In the genomic region with DNA sequence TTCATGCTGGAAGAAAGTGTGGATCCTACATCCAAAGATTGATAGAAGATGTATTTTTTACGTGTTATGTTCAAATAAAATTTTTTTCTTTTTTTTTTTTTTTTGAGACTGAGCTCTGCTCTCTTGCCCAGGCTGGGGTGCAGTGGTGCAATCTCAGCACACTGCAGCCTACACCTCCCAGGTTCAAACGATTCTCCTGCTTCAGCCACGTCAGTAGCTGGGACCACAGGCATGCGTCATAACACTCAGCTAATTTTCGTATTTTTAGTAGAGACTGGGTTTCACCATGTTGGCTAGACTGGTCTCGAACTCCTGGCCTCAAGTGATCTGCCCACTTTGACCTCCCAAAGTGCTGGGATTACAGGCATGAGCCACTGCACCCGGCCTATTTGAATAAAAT, we compare ENCODE assay signal across 24 cellular contexts.
A peak's percentile ranks its signal among the peaks of the same experiment; 100 is the strongest.
DNase-seq lines count a peak whose midpoint lies in the region; ATAC-seq and TF ChIP-seq lines count a peak whose summit lies in the region.
"Had no signal": no experiment of that assay in that cellular context is flagged by ENCODE, and none has a peak within 500 bp of the region (broad histone marks: within the 10 kb centered on the region; RNA-seq: fewer than 3 reads in every experiment).

No MANE protein-coding gene starts in this region.

- H2AFZ ChIP-seq in DND-41 (ENCODE audit: low read depth, low read length), result no peak overlapping the region

- H3K27ac Mint-ChIP-seq in activated naive CD4-positive, alpha-beta T cell treated with anti-CD3 and anti-CD28 coated beads, Interleukin-2, amount 10 ng/mL, durations not matched to agents 7 days and 5 days, result peak overlapping the region; percentile 91
- peak overlapping the region; percentile 86 for H3K27ac Mint-ChIP-seq in T-helper 17 cell
- peak overlapping the region; percentile 70 for H3K27ac Mint-ChIP-seq in stimulated activated effector memory CD8-positive, alpha-beta T cell treated with anti-CD3 and anti-CD28 coated beads, Interleukin-12 subunit alpha, Interleukin-12 subunit beta, amount 100 ng/mL, for 72 hours

- TF ChIP-seq CTCF in DND-41 (IDR thresholded peaks at IDR 0.05; ENCODE audit: borderline replicate concordance, extremely low read depth, low read length, poor library complexity, severe bottlenecking), result no peak
- TF ChIP-seq CTCF in colonic mucosa (IDR thresholded peaks at IDR 0.05), result no peak

- intact Hi-C loops in colonic mucosa (cut with DNase I), result no loop called here

- 0 out of 2 replicates have a peak overlapping the region, but pooled peaks have one; percentile 41 for H3K9ac ChIP-seq in DND-41 (ENCODE audit: low read depth, low read length)
- H3K9ac ChIP-seq in colonic mucosa (ENCODE audit: low read depth in 2 of 2, low read length in 2 of 2), result no peak overlapping the region
- H3K9ac ChIP-seq: BLaER1 treated with 17β-estradiol and CSF1 and Interleukin-3, amounts not matched to agents 10 nM and 100 nM had no signal

- no peak for DNase-seq in activated naive CD4-positive, alpha-beta T cell treated with anti-CD3 and anti-CD28 coated beads, Interleukin-2, amount 10 ng/mL, durations not matched to agents 7 days and 5 days
- DNase-seq in activated naive CD4-positive, alpha-beta T cell (lab: John Stamatoyannopoulos, UW), result no peak
- DNase-seq in DND-41 (no peak), T-helper 17 cell (no peak), colonic mucosa (no peak)
- no peak for DNase-seq in stimulated activated effector memory CD8-positive, alpha-beta T cell treated with anti-CD3 and anti-CD28 coated beads, Interleukin-12 subunit alpha, Interleukin-12 subunit beta, amount 100 ng/mL, for 72 hours (ENCODE audit: low spot score in 2 of 2)
- DNase-seq: DMS79 treated with DMSO at 0.1 percent for 48 hours, GF-D8, H7, kidney glomerular epithelial cell, midbrain, naive B cell, NCI-H1436 treated with DMSO at 0.1 percent for 48 hours, occipital lobe, Peyer's patch, psoas muscle, SHP77, T1000, transverse colon, WERI-Rb-1 had no signal

- peaks cover 85% of the 10 kb centered on the region for H3K79me2 ChIP-seq in DND-41 (ENCODE audit: insufficient read depth, low read length)

- no peak overlapping the region for H3K4me3 ChIP-seq in DND-41 (ENCODE audit: low read depth in 1 of 2, low read length in 2 of 2)
- no peak overlapping the region for H3K4me3 ChIP-seq in colonic mucosa
- H3K4me3 ChIP-seq: BLaER1 treated with 17β-estradiol and CSF1 and Interleukin-3, amounts not matched to agents 10 nM and 100 nM; gastroesophageal sphincter; Peyer's patch; psoas muscle; transverse colon had no signal

- H3K4me2 ChIP-seq in DND-41 (ENCODE audit: insufficient read depth, low read length), result 0 out of 2 replicates have a peak overlapping the region, but pooled peaks have one; percentile 55

- H3K27ac ChIP-seq in DND-41 (ENCODE audit: low read length) (peak overlapping the region; percentile 95), colonic mucosa (no peak overlapping the region)
- H3K27ac ChIP-seq: BLaER1 treated with 17β-estradiol and CSF1 and Interleukin-3, amounts not matched to agents 10 nM and 100 nM; gastroesophageal sphincter; Peyer's patch; psoas muscle; transverse colon; WERI-Rb-1 had no signal

- H3K9me3 Mint-ChIP-seq in activated naive CD4-positive, alpha-beta T cell treated with anti-CD3 and anti-CD28 coated beads, Interleukin-2, amount 10 ng/mL, durations not matched to agents 7 days and 5 days, result peaks cover 10% of the 10 kb centered on the region
- H3K9me3 Mint-ChIP-seq in stimulated activated effector memory CD8-positive, alpha-beta T cell treated with anti-CD3 and anti-CD28 coated beads, Interleukin-12 subunit alpha, Interleukin-12 subunit beta, amount 100 ng/mL, for 72 hours, result peaks cover 3% of the 10 kb centered on the region
- H3K9me3 Mint-ChIP-seq: IgD-negative memory B cell had no signal

- no peaks in the 10 kb centered on the region for H4K20me1 ChIP-seq in DND-41 (ENCODE audit: insufficient read depth, low read length)
- H4K20me1 ChIP-seq: BLaER1 treated with 17β-estradiol and CSF1 and Interleukin-3, amounts not matched to agents 10 nM and 100 nM had no signal

- H3K27me3 ChIP-seq in DND-41 (ENCODE audit: insufficient read depth, low read length, poor library complexity) (no peaks in the 10 kb centered on the region), colonic mucosa (no peaks in the 10 kb centered on the region)
- H3K27me3 ChIP-seq: BLaER1 treated with 17β-estradiol and CSF1 and Interleukin-3, amounts not matched to agents 10 nM and 100 nM; gastroesophageal sphincter; Peyer's patch; transverse colon had no signal

- H3K36me3 ChIP-seq in DND-41 (ENCODE audit: insufficient read depth, low read length) (peaks cover 8% of the 10 kb centered on the region; the same call in 1 of the 2 replicates), colonic mucosa (no peaks in the 10 kb centered on the region)
- H3K36me3 ChIP-seq: gastroesophageal sphincter, Peyer's patch, transverse colon, WERI-Rb-1 had no signal

- H3K4me1 ChIP-seq in DND-41 (ENCODE audit: insufficient read depth, low read length) (peaks cover 98% of the 10 kb centered on the region), colonic mucosa (no peaks in the 10 kb centered on the region)

- H3K36me3 Mint-ChIP-seq in activated naive CD4-positive, alpha-beta T cell treated with anti-CD3 and anti-CD28 coated beads, Interleukin-2, amount 10 ng/mL, durations not matched to agents 7 days and 5 days, result peaks cover 35% of the 10 kb centered on the region
- no peaks in the 10 kb centered on the region for H3K36me3 Mint-ChIP-seq in T-helper 17 cell (ENCODE audit: low read depth)
- no peaks in the 10 kb centered on the region for H3K36me3 Mint-ChIP-seq in stimulated activated effector memory CD8-positive, alpha-beta T cell treated with anti-CD3 and anti-CD28 coated beads, Interleukin-12 subunit alpha, Interleukin-12 subunit beta, amount 100 ng/mL, for 72 hours
- H3K36me3 Mint-ChIP-seq: naive B cell had no signal

- no peak overlapping the region for H3K4me3 Mint-ChIP-seq in activated naive CD4-positive, alpha-beta T cell treated with anti-CD3 and anti-CD28 coated beads, Interleukin-2, amount 10 ng/mL, durations not matched to agents 7 days and 5 days
- H3K4me3 Mint-ChIP-seq in T-helper 17 cell, result peak overlapping the region; percentile 36
- no peak overlapping the region for H3K4me3 Mint-ChIP-seq in stimulated activated effector memory CD8-positive, alpha-beta T cell treated with anti-CD3 and anti-CD28 coated beads, Interleukin-12 subunit alpha, Interleukin-12 subunit beta, amount 100 ng/mL, for 72 hours
- H3K4me3 Mint-ChIP-seq: naive B cell had no signal

- H3K27me3 Mint-ChIP-seq in activated naive CD4-positive, alpha-beta T cell treated with anti-CD3 and anti-CD28 coated beads, Interleukin-2, amount 10 ng/mL, durations not matched to agents 7 days and 5 days, result no peaks in the 10 kb centered on the region
- H3K27me3 Mint-ChIP-seq in T-helper 17 cell, result no peaks in the 10 kb centered on the region
- H3K27me3 Mint-ChIP-seq: IgD-negative memory B cell, naive B cell had no signal

- peaks cover 77% of the 10 kb centered on the region for H3K4me1 Mint-ChIP-seq in activated naive CD4-positive, alpha-beta T cell treated with anti-CD3 and anti-CD28 coated beads, Interleukin-2, amount 10 ng/mL, durations not matched to agents 7 days and 5 days
- H3K4me1 Mint-ChIP-seq in T-helper 17 cell, result peaks cover 53% of the 10 kb centered on the region
- peaks cover 53% of the 10 kb centered on the region for H3K4me1 Mint-ChIP-seq in stimulated activated effector memory CD8-positive, alpha-beta T cell treated with anti-CD3 and anti-CD28 coated beads, Interleukin-12 subunit alpha, Interleukin-12 subunit beta, amount 100 ng/mL, for 72 hours

- no peaks in the 10 kb centered on the region for H3K9me3 ChIP-seq in DND-41 (ENCODE audit: insufficient read depth, low read length, severe bottlenecking)
- H3K9me3 ChIP-seq in T-helper 17 cell (ENCODE audit: control insufficient read depth, low read length, poor library complexity, severe bottlenecking), result no peaks in the 10 kb centered on the region
- no peaks in the 10 kb centered on the region for H3K9me3 ChIP-seq in colonic mucosa
- H3K9me3 ChIP-seq: gastroesophageal sphincter, Peyer's patch, psoas muscle, transverse colon had no signal

- ATAC-seq in DND-41 (ENCODE audit: insufficient read depth, low read depth) (no peak), T-helper 17 cell (peak; percentile 26), HG03520 (IDR thresholded peaks at IDR 0.05; ENCODE audit: unreplicated experiment) (no peak)
- ATAC-seq in stimulated activated effector memory CD8-positive, alpha-beta T cell treated with anti-CD3 and anti-CD28 coated beads, Interleukin-12 subunit alpha, Interleukin-12 subunit beta, amount 100 ng/mL, for 72 hours, result no peak
- ATAC-seq: gastroesophageal sphincter had no signal

- CTCF ChIA-PET in activated naive CD4-positive, alpha-beta T cell treated with anti-CD3 and anti-CD28 coated beads, Interleukin-2, amount 10 ng/mL, durations not matched to agents 7 days and 5 days (lab: Charles Lee), result no interaction called here
